ENCODE assay signal across 1 cellular context in genomic region chr10:124464028-124464751, GRCh38.
TF ChIP-seq lines count a peak whose summit lies in the region.

No MANE protein-coding gene starts in this region.

TF ChIP-seq in HepG2, 621 proteins besides CTCF, POLR2A, EP300 and RAD21:
- 0 out of 2 replicates have a peak, but pooled peaks have one; percentile 10 for TF ChIP-seq FOXC1 (CRISPR knock-in tag; IDR thresholded peaks at IDR 0.05; ENCODE audit: borderline replicate concordance)
- no peak for TF ChIP-seq TBX3 (IDR thresholded peaks at IDR 0.05; ENCODE audit: borderline replicate concordance)
- TF ChIP-seq ZNF24 (IDR thresholded peaks at IDR 0.05): no peak
- TF ChIP-seq ZNF652 (CRISPR knock-in tag; IDR thresholded peaks at IDR 0.05; ENCODE audit: borderline replicate concordance, low read depth): no peak
- no peak for TF ChIP-seq POGZ (CRISPR knock-in tag; IDR thresholded peaks at IDR 0.05)
- TF ChIP-seq CSRNP2 (CRISPR knock-in tag; conservative IDR thresholded peaks at IDR 0.05; ENCODE audit: low read depth): no peak
- TF ChIP-seq NR2F6 (IDR thresholded peaks at IDR 0.05): no peak
- TF ChIP-seq NR2F6 (CRISPR knock-in tag; IDR thresholded peaks at IDR 0.05): peak; percentile 48; the same call in 1 of the 2 replicates
- no peak for TF ChIP-seq NPAS2 (CRISPR knock-in tag; IDR thresholded peaks at IDR 0.05; ENCODE audit: borderline replicate concordance)
- TF ChIP-seq HNF4A (CRISPR knock-in tag; IDR thresholded peaks at IDR 0.05): peak; percentile 31
- no peak for TF ChIP-seq RFX3 (CRISPR knock-in tag; IDR thresholded peaks at IDR 0.05)
- TF ChIP-seq SKIL (CRISPR knock-in tag; IDR thresholded peaks at IDR 0.05; ENCODE audit: borderline replicate concordance): no peak
- no peak for TF ChIP-seq MAFK (conservative IDR thresholded peaks at IDR 0.05 in 1 of 2, IDR thresholded peaks at IDR 0.05 in 1 of 2; ENCODE audit: low read length in 2 of 2)
- no peak for TF ChIP-seq SOX5 (CRISPR knock-in tag; IDR thresholded peaks at IDR 0.05; ENCODE audit: borderline replicate concordance)
- no peak for TF ChIP-seq CEBPB (IDR thresholded peaks at IDR 0.05; ENCODE audit: borderline replicate concordance, low read depth, low read length)
- TF ChIP-seq XRCC5 (optimal IDR thresholded peaks at IDR 0.05; ENCODE audit: low read length): no peak
- TF ChIP-seq ZBTB1 (CRISPR knock-in tag; IDR thresholded peaks at IDR 0.05; ENCODE audit: borderline replicate concordance): no peak
- TF ChIP-seq RXRB (CRISPR knock-in tag; IDR thresholded peaks at IDR 0.05; ENCODE audit: borderline replicate concordance): no peak
- no peak for TF ChIP-seq CC2D1A (CRISPR knock-in tag; IDR thresholded peaks at IDR 0.05)
- no peak for TF ChIP-seq ZFP36 (IDR thresholded peaks at IDR 0.05; ENCODE audit: borderline replicate concordance, low read depth, low read length, partially characterized antibody)
- 0 out of 4 replicates have a peak, but pooled peaks of 1 of the 2 experiments have one; percentile 21 for TF ChIP-seq NR2F1 (CRISPR knock-in tag; IDR thresholded peaks at IDR 0.05)
- TF ChIP-seq E2F1 (CRISPR knock-in tag; IDR thresholded peaks at IDR 0.05): no peak
- no peak for TF ChIP-seq MTF1 (CRISPR knock-in tag; IDR thresholded peaks at IDR 0.05)
- TF ChIP-seq CENPT (CRISPR knock-in tag; IDR thresholded peaks at IDR 0.05; ENCODE audit: low read depth): no peak
- TF ChIP-seq RARA (CRISPR knock-in tag; IDR thresholded peaks at IDR 0.05): peak; percentile 57
- TF ChIP-seq ZSCAN12 (CRISPR knock-in tag; IDR thresholded peaks at IDR 0.05): no peak
- TF ChIP-seq PRMT3 (CRISPR knock-in tag; IDR thresholded peaks at IDR 0.05; ENCODE audit: borderline replicate concordance, low read depth): no peak
- TF ChIP-seq TRIM22 (IDR thresholded peaks at IDR 0.05): no peak
- TF ChIP-seq ZFX (CRISPR knock-in tag; IDR thresholded peaks at IDR 0.05; ENCODE audit: low read depth): no peak
- TF ChIP-seq BCL6 (CRISPR knock-in tag; IDR thresholded peaks at IDR 0.05): peak; percentile 66; the same call in 1 of the 2 replicates
- TF ChIP-seq ZNF660 (CRISPR knock-in tag; IDR thresholded peaks at IDR 0.05; ENCODE audit: borderline replicate concordance, low read depth): no peak
- peak; percentile 71 for TF ChIP-seq TBL1XR1 (IDR thresholded peaks at IDR 0.05; ENCODE audit: borderline replicate concordance, low read length, partially characterized antibody)
- TF ChIP-seq ZFP36L2 (CRISPR knock-in tag; IDR thresholded peaks at IDR 0.05): no peak
- peak; percentile 86 for TF ChIP-seq SKI (IDR thresholded peaks at IDR 0.05; ENCODE audit: partially characterized antibody)
- TF ChIP-seq DMAP1 (CRISPR knock-in tag; IDR thresholded peaks at IDR 0.05): no peak
- peak; percentile 66; the same call in 1 of the 2 replicates for TF ChIP-seq NCOR1 (IDR thresholded peaks at IDR 0.05; ENCODE audit: borderline replicate concordance, low read length)
- TF ChIP-seq ZNF709 (CRISPR knock-in tag; IDR thresholded peaks at IDR 0.05): no peak
- 0 out of 2 replicates have a peak, but pooled peaks have one; percentile 23 for TF ChIP-seq ESRRA (CRISPR knock-in tag; IDR thresholded peaks at IDR 0.05; ENCODE audit: low read depth)
- no peak for TF ChIP-seq NFE2 (CRISPR knock-in tag; IDR thresholded peaks at IDR 0.05)
- no peak for TF ChIP-seq ZNF343 (CRISPR knock-in tag; IDR thresholded peaks at IDR 0.05)
- TF ChIP-seq ATF6 (CRISPR knock-in tag; conservative IDR thresholded peaks at IDR 0.05): no peak
- peak; percentile 28; the same call in 1 of the 2 replicates for TF ChIP-seq ZNF687 (CRISPR knock-in tag; IDR thresholded peaks at IDR 0.05)
- no peak for TF ChIP-seq EEA1 (CRISPR knock-in tag; IDR thresholded peaks at IDR 0.05; ENCODE audit: borderline replicate concordance)
- TF ChIP-seq DNMT1 (CRISPR knock-in tag; IDR thresholded peaks at IDR 0.05): no peak
- TF ChIP-seq SOX6 (IDR thresholded peaks at IDR 0.05): no peak
- peak; percentile 12; the same call in 1 of the 2 replicates for TF ChIP-seq SOX6 (CRISPR knock-in tag; IDR thresholded peaks at IDR 0.05)
- no peak for TF ChIP-seq TAF15 (IDR thresholded peaks at IDR 0.05; ENCODE audit: low read depth, low read length, poor library complexity, severe bottlenecking)
- TF ChIP-seq ZNF644 (CRISPR knock-in tag; IDR thresholded peaks at IDR 0.05; ENCODE audit: low read depth): no peak
- TF ChIP-seq TP53 (CRISPR knock-in tag; conservative IDR thresholded peaks at IDR 0.05): no peak
- no peak for TF ChIP-seq ZKSCAN8 (CRISPR knock-in tag; IDR thresholded peaks at IDR 0.05; ENCODE audit: borderline replicate concordance)
- TF ChIP-seq ZSCAN22 (CRISPR knock-in tag; IDR thresholded peaks at IDR 0.05): no peak
- TF ChIP-seq UBTF (CRISPR knock-in tag; IDR thresholded peaks at IDR 0.05): 0 out of 2 replicates have a peak, but pooled peaks have one; percentile 22
